ENCODE assay signal across 12 cellular contexts in genomic region chr9:112719292-112719691, GRCh38. TPM values are rescaled to one million over a fixed set of nuclear protein-coding genes. Genes with fewer than 3 reads are reported as not detected.
DNase-seq lines count a peak whose midpoint lies in the region; TF ChIP-seq lines count a peak whose summit lies in the region.
"Had no signal": no experiment of that assay in that cellular context is flagged by ENCODE, and none has a peak within 500 bp of the region (broad histone marks: within the 10 kb centered on the region; RNA-seq: fewer than 3 reads in every experiment).

No MANE protein-coding gene starts in this region.

- H3K4me1 ChIP-seq in uterus (no peaks in the 10 kb centered on the region), breast epithelium (peaks cover 0 to 6% of the 10 kb centered on the region in 2 donors)

- no peaks in the 10 kb centered on the region for H3K27me3 Mint-ChIP-seq in activated T-cell treated with anti-CD3 and anti-CD28 coated beads, Interleukin-2, amount 50 U/mL, for 24 hours
- H3K27me3 Mint-ChIP-seq: activated naive CD4-positive, alpha-beta T cell treated with anti-CD3 and anti-CD28 coated beads, Interleukin-2, amount 10 ng/mL, durations not matched to agents 7 days and 5 days; stimulated activated naive CD8-positive, alpha-beta T cell treated with anti-CD3 and anti-CD28 coated beads, Interleukin-15, amount 100 ng/mL, for 72 hours had no signal

- H3K9me3 ChIP-seq in uterus (no peaks in the 10 kb centered on the region), breast epithelium (no peaks in the 10 kb centered on the region)
- H3K9me3 ChIP-seq: Peyer's patch had no signal

- TF ChIP-seq CTCF in fibroblast of pulmonary artery (IDR thresholded peaks at IDR 0.05; ENCODE audit: low read length, missing control alignments): no peak
- no peak for TF ChIP-seq CTCF in uterus (IDR thresholded peaks at IDR 0.05)
- TF ChIP-seq CTCF in breast epithelium (IDR thresholded peaks at IDR 0.05): no peak

- H3K36me3 ChIP-seq in uterus: no peaks in the 10 kb centered on the region
- H3K36me3 ChIP-seq in breast epithelium: no peaks in the 10 kb centered on the region
- H3K36me3 ChIP-seq: Peyer's patch had no signal

- peaks cover 13% of the 10 kb centered on the region for H3K36me3 Mint-ChIP-seq in activated T-cell treated with anti-CD3 and anti-CD28 coated beads, Interleukin-2, amount 50 U/mL, for 24 hours (ENCODE audit: low read depth)

- H3K27me3 ChIP-seq in uterus: no peaks in the 10 kb centered on the region
- H3K27me3 ChIP-seq in breast epithelium: no peaks in the 10 kb centered on the region
- H3K27me3 ChIP-seq: Peyer's patch had no signal

- intact Hi-C loops in uterus (cut with DNase I; ENCODE audit: low total_unique reads): no loop called here
- intact Hi-C loops in breast epithelium (cut with DNase I; ENCODE audit: low total_unique reads): no loop called here

- no peak for DNase-seq in activated T-cell treated with anti-CD3 and anti-CD28 coated beads, Interleukin-2, amount 50 U/mL, for 24 hours
- no peak for DNase-seq in activated T-cell treated with anti-CD3 and anti-CD28 coated beads, Interleukin-2, amount 50 U/mL, for 48 hours
- DNase-seq in RKO (ENCODE audit: low spot score): peak; percentile 29
- DNase-seq in fibroblast of pulmonary artery (ENCODE audit: low read depth): peak; percentile 7
- no peak for DNase-seq in uterus
- DNase-seq in breast epithelium (ENCODE audit: low spot score in 2 of 2): no peak
- DNase-seq in MV-4-11 (lab: John Stamatoyannopoulos, UW): no peak
- DNase-seq in activated gamma-delta T cell (lab: John Stamatoyannopoulos, UW): no peak
- DNase-seq: activated naive CD4-positive, alpha-beta T cell treated with anti-CD3 and anti-CD28 coated beads, Interleukin-2, amount 10 ng/mL, durations not matched to agents 7 days and 5 days; NCI-H146; Peyer's patch; stimulated activated naive CD8-positive, alpha-beta T cell treated with anti-CD3 and anti-CD28 coated beads, Interleukin-15, amount 100 ng/mL, for 72 hours had no signal

- peak overlapping the region; percentile 24 for H3K27ac Mint-ChIP-seq in activated T-cell treated with anti-CD3 and anti-CD28 coated beads, Interleukin-2, amount 50 U/mL, for 24 hours
- H3K27ac Mint-ChIP-seq: stimulated activated naive CD8-positive, alpha-beta T cell treated with anti-CD3 and anti-CD28 coated beads, Interleukin-15, amount 100 ng/mL, for 72 hours had no signal

- no peak overlapping the region for H3K4me3 Mint-ChIP-seq in activated T-cell treated with anti-CD3 and anti-CD28 coated beads, Interleukin-2, amount 50 U/mL, for 24 hours

- H3K9me3 Mint-ChIP-seq in activated T-cell treated with anti-CD3 and anti-CD28 coated beads, Interleukin-2, amount 50 U/mL, for 24 hours: no peaks in the 10 kb centered on the region
- H3K9me3 Mint-ChIP-seq: activated naive CD4-positive, alpha-beta T cell treated with anti-CD3 and anti-CD28 coated beads, Interleukin-2, amount 10 ng/mL, durations not matched to agents 7 days and 5 days; stimulated activated naive CD8-positive, alpha-beta T cell treated with anti-CD3 and anti-CD28 coated beads, Interleukin-15, amount 100 ng/mL, for 72 hours had no signal

- H3K27ac ChIP-seq in uterus (peak overlapping the region; percentile 34 to 91), breast epithelium (peak overlapping the region in 1 of 2 donors; percentile 8)

- H3K4me1 Mint-ChIP-seq in activated T-cell treated with anti-CD3 and anti-CD28 coated beads, Interleukin-2, amount 50 U/mL, for 24 hours (ENCODE audit: low read depth): peaks cover 33% of the 10 kb centered on the region

- H3K4me3 ChIP-seq in fibroblast of pulmonary artery (replicated peaks; ENCODE audit: low read depth, low read length) (no peak overlapping the region), uterus (no peak overlapping the region), breast epithelium (no peak overlapping the region)
- H3K4me3 ChIP-seq: Peyer's patch had no signal

- TF ChIP-seq POLR2A in uterus (IDR thresholded peaks at IDR 0.05) (no peak), breast epithelium (IDR thresholded peaks at IDR 0.05) (no peak)

RNA-seq across cellular contexts. Expression of gene INIP, which starts 1.4 kb away (rescaled TPM):
- total RNA-seq in uterus (100 to 1,000 TPM in 1 of 4 donors, 10 to 100 TPM in 3; 15.2 to 215 (median 57.6) TPM), breast epithelium (10 to 100 TPM; 21.0 to 25.6 (median 21.9) TPM)

RNA-seq across cellular contexts. Expression of gene SNX30, which starts 31.3 kb away (rescaled TPM):
- total RNA-seq in uterus (10 to 100 TPM in 2 of 4 donors, 1 to 10 TPM in 2; 3.1 to 20.3 (median 11.6) TPM), breast epithelium (10 to 100 TPM; 15.2 to 18.7 (median 16.4) TPM)

Comparison
In these comparisons a context has a peak if more than half of its experiments do, and no peak if none do; other contexts are left out.
1. DNase-seq: peak in RKO (single experiment) and fibroblast of pulmonary artery (single experiment); none in activated T-cell treated with anti-CD3 and anti-CD28 coated beads, Interleukin-2, amount 50 U/mL, for 24 hours (single experiment), activated T-cell treated with anti-CD3 and anti-CD28 coated beads, Interleukin-2, amount 50 U/mL, for 48 hours (0 of 2), uterus (0 of 2), breast epithelium (0 of 2), MV-4-11 (single experiment) and activated gamma-delta T cell (single experiment).